ENCODE assay signal across 23 cellular contexts in genomic region chr9:35673998-35674361, GRCh38. TPM values are rescaled to one million over a fixed set of nuclear protein-coding genes. Genes with fewer than 3 reads are reported as not detected.
A peak's percentile ranks its signal among the peaks of the same experiment; 100 is the strongest.
DNase-seq lines count a peak whose midpoint lies in the region; ATAC-seq, FAIRE-seq and TF ChIP-seq lines count a peak whose summit lies in the region.
"Had no signal": no experiment of that assay in that cellular context is flagged by ENCODE, and none has a peak within 500 bp of the region (broad histone marks: within the 10 kb centered on the region; RNA-seq: fewer than 3 reads in every experiment).

No MANE protein-coding gene starts in this region.

- no peak for DNase-seq in HepG2 (ENCODE audit: low spot score)
- no peak for DNase-seq in right lobe of liver
- DNase-seq in bronchial epithelial cell (ENCODE audit: low read depth) = no peak
- no peak for DNase-seq in prostate gland (ENCODE audit: low spot score)
- DNase-seq in NCI-H446 (lab: John Stamatoyannopoulos, UW) = no peak
- DNase-seq in kidney = no peak
- DNase-seq: activated CD4-positive, alpha-beta T cell treated with anti-CD3 and anti-CD28 coated beads, Interleukin-2, amount 10 ng/mL, durations not matched to agents 7 days and 5 days; BE2C; DND-41; effector CD4-positive, alpha-beta T cell; erythroblast; NCI-H510A treated with DMSO at 0.1 percent for 48 hours; stimulated activated CD4-positive, alpha-beta T cell treated with anti-CD3 and anti-CD28 coated beads, Interleukin-1b, Interleukin-23, amount 100 ng/mL, for 48 hours; testis had no signal

- TF ChIP-seq CTCF in HepG2 (CRISPR knock-in tag; IDR thresholded peaks at IDR 0.05) (no peak; the same call in 1 of the 2 replicates), right lobe of liver (IDR thresholded peaks at IDR 0.05) (no peak), bronchial epithelial cell (IDR thresholded peaks at IDR 0.05; ENCODE audit: insufficient read depth, low read length, severe bottlenecking) (no peak), prostate gland (IDR thresholded peaks at IDR 0.05) (no peak), kidney (IDR thresholded peaks at IDR 0.05; ENCODE audit: borderline replicate concordance, extremely low read depth, insufficient read depth) (no peak)

- no peak overlapping the region for H3K27ac ChIP-seq in HepG2 (ENCODE audit: extremely low read length, insufficient read depth, low read length)
- H3K27ac ChIP-seq in right lobe of liver = no peak overlapping the region
- peak overlapping the region; percentile 56 for H3K27ac ChIP-seq in muscle layer of duodenum (ENCODE audit: low read length)
- H3K27ac ChIP-seq in stomach smooth muscle (ENCODE audit: low read length) = peak overlapping the region; percentile 58
- H3K27ac ChIP-seq in prostate gland = no peak overlapping the region
- H3K27ac ChIP-seq in kidney (ENCODE audit: low read depth in 2 of 2, low read length in 2 of 2) = no peak overlapping the region
- H3K27ac ChIP-seq: neural progenitor cell, testis, VCaP had no signal

- ATAC-seq in HepG2 (no peak), right lobe of liver (no peak)

- intact Hi-C loops in HepG2 (cut with micrococcal nuclease; ENCODE audit: unreplicated experiment) = no loop called here
- intact Hi-C loops in right lobe of liver (cut with DNase I) = no loop called here
- intact Hi-C loops in prostate gland (cut with DNase I) = no loop called here
- intact Hi-C loops in kidney (cut with DNase I) = no loop called here

- H3K4me3 ChIP-seq in HepG2 (replicated peaks in 1 of 3; ENCODE audit: insufficient read depth in 1 of 3, low read depth in 2 of 3, low read length in 3 of 3) (peak overlapping the region; percentile 27 to 73 (median 57)), right lobe of liver (no peak overlapping the region), bronchial epithelial cell (ENCODE audit: low read depth, low read length) (peak overlapping the region; percentile 23), muscle layer of duodenum (ENCODE audit: low read depth in 1 of 2, low read length in 2 of 2) (peak overlapping the region in 1 of 2 donors; percentile 37), stomach smooth muscle (ENCODE audit: low read length in 2 of 2) (peak overlapping the region in 1 of 2 donors; percentile 29), prostate gland (no peak overlapping the region), kidney (ENCODE audit: low read length in 2 of 2) (no peak overlapping the region)
- H3K4me3 ChIP-seq: neural progenitor cell, testis had no signal

- H3K79me2 ChIP-seq in HepG2 (ENCODE audit: insufficient read depth, low read length) = no peaks in the 10 kb centered on the region

- FAIRE-seq in HepG2 (lab: Jason Lieb, UNC) = no peak
- FAIRE-seq in bronchial epithelial cell (lab: Jason Lieb, UNC) = no peak
- FAIRE-seq in kidney (lab: Jason Lieb, UNC) = no peak
- FAIRE-seq: HTR-8/SVneo, small intestine, urothelium cell line had no signal

- POLR2A ChIA-PET in HepG2 (lab: Yijun Ruan, JAX) = interaction anchor here (0.8 to 1.5 kb wide), 4 partner anchors 9 to 23 kb away, joined by 3 to 6 read pairs (median 4); partner anchors contain the start of gene ARHGEF39

- 18% methylated on average over 2 of the region's 4 CpGs for WGBS in HepG2 (ENCODE audit: low lambda C conversion rate)
- no CpG with 5 or more reads among the region's 4 CpGs for WGBS in right lobe of liver (ENCODE audit: insufficient coverage, low coverage, low lambda C conversion rate, missing lambda C conversion rate)
- 71% methylated on average over 4 of the region's 4 CpGs for WGBS in prostate gland

- H4K20me1 ChIP-seq in HepG2 (ENCODE audit: insufficient read depth, low read length) = no peaks in the 10 kb centered on the region

- peaks cover 61% of the 10 kb centered on the region for H3K4me1 ChIP-seq in HepG2 (ENCODE audit: insufficient read depth, low read length)
- peaks cover 0 to 15% (median 4%) of the 10 kb centered on the region in 4 donors for H3K4me1 ChIP-seq in right lobe of liver
- H3K4me1 ChIP-seq in muscle layer of duodenum (ENCODE audit: control insufficient read depth in 1 of 2, insufficient read depth in 2 of 2, low read length in 2 of 2) = peaks cover 0 to 15% of the 10 kb centered on the region in 2 donors
- peaks cover 20% of the 10 kb centered on the region for H3K4me1 ChIP-seq in stomach smooth muscle (ENCODE audit: control insufficient read depth, insufficient read depth, low read length)
- no peaks in the 10 kb centered on the region for H3K4me1 ChIP-seq in prostate gland (replicated peaks)
- H3K4me1 ChIP-seq in kidney (ENCODE audit: control insufficient read depth in 1 of 2, insufficient read depth in 1 of 2, low read depth in 1 of 2, low read length in 2 of 2) = peaks cover 3 to 4% of the 10 kb centered on the region in 2 donors
- H3K4me1 ChIP-seq: BE2C had no signal

- no peaks in the 10 kb centered on the region for H3K36me3 ChIP-seq in HepG2 (replicated peaks in 1 of 2; ENCODE audit: control insufficient read depth in 1 of 2, insufficient read depth in 2 of 2, low read length in 2 of 2)
- no peaks in the 10 kb centered on the region for H3K36me3 ChIP-seq in right lobe of liver
- H3K36me3 ChIP-seq in bronchial epithelial cell (ENCODE audit: control insufficient read depth, insufficient read depth, low read length) = peaks cover 1% of the 10 kb centered on the region
- no peaks in the 10 kb centered on the region for H3K36me3 ChIP-seq in muscle layer of duodenum (ENCODE audit: control insufficient read depth in 1 of 2, insufficient read depth in 2 of 2, low read length in 2 of 2)
- H3K36me3 ChIP-seq in stomach smooth muscle (ENCODE audit: control insufficient read depth in 2 of 2, insufficient read depth in 2 of 2, low read length in 2 of 2) = no peaks in the 10 kb centered on the region
- H3K36me3 ChIP-seq in prostate gland = no peaks in the 10 kb centered on the region
- H3K36me3 ChIP-seq in kidney (ENCODE audit: control insufficient read depth in 1 of 2, insufficient read depth in 2 of 2, low read length in 2 of 2) = no peaks in the 10 kb centered on the region
- H3K36me3 ChIP-seq: BE2C, neural progenitor cell had no signal

- no TSS peak for BruUV-seq in HepG2 (replicated peaks; lab: Mats Ljungman, UMichigan)

- H3K9ac ChIP-seq in HepG2 (ENCODE audit: insufficient read depth, low read depth, low read length) (peak overlapping the region; percentile 40), stomach smooth muscle (ENCODE audit: low read length in 2 of 2) (no peak overlapping the region), kidney (ENCODE audit: low read length in 2 of 2) (no peak overlapping the region)
- H3K9ac ChIP-seq: neural progenitor cell had no signal

- CTCF ChIA-PET in HepG2 (lab: Yijun Ruan, JAX; ENCODE audit: low intra/inter-chr PET ratio, low total read pairs) = no interaction called here

- no peaks in the 10 kb centered on the region for H3K9me3 ChIP-seq in HepG2 (ENCODE audit: low read length)
- H3K9me3 ChIP-seq in right lobe of liver = no peaks in the 10 kb centered on the region
- no peaks in the 10 kb centered on the region for H3K9me3 ChIP-seq in muscle layer of duodenum (ENCODE audit: control insufficient read depth in 1 of 2, low read length in 2 of 2)
- no peaks in the 10 kb centered on the region for H3K9me3 ChIP-seq in stomach smooth muscle (ENCODE audit: control insufficient read depth in 2 of 2, low read length in 2 of 2)
- H3K9me3 ChIP-seq in prostate gland = no peaks in the 10 kb centered on the region
- H3K9me3 ChIP-seq in kidney (ENCODE audit: control insufficient read depth in 1 of 2, low read length in 2 of 2) = no peaks in the 10 kb centered on the region
- H3K9me3 ChIP-seq: BE2C, testis had no signal

- H3K27me3 ChIP-seq in HepG2 (ENCODE audit: control insufficient read depth in 1 of 2, insufficient read depth in 2 of 2, low read length in 2 of 2) (no peaks in the 10 kb centered on the region), right lobe of liver (peaks cover 0 to 9% of the 10 kb centered on the region in 2 donors), bronchial epithelial cell (ENCODE audit: control insufficient read depth, insufficient read depth, low read length) (no peaks in the 10 kb centered on the region), muscle layer of duodenum (ENCODE audit: low read depth, low read length) (peaks cover 4% of the 10 kb centered on the region), stomach smooth muscle (ENCODE audit: control insufficient read depth in 1 of 2, insufficient read depth in 2 of 2, low read length in 2 of 2) (no peaks in the 10 kb centered on the region), prostate gland (replicated peaks; ENCODE audit: insufficient read depth) (no peaks in the 10 kb centered on the region)
- H3K27me3 ChIP-seq: BE2C, testis had no signal

- peak overlapping the region; percentile 85 for H3K4me2 ChIP-seq in HepG2 (ENCODE audit: low read depth, low read length)
- H3K4me2 ChIP-seq: neural progenitor cell had no signal

- in situ Hi-C loops in HepG2 (cut with HindIII; ENCODE audit: extremely low pct_ligation_motif_present, low pct_unique_long_range_greater_than_20kb) = no loop called here

- TF ChIP-seq EP300 in HepG2 (IDR thresholded peaks at IDR 0.05; ENCODE audit: low read depth in 2 of 2, low read length in 2 of 2) = no peak
- TF ChIP-seq EP300 in HepG2 (CRISPR knock-in tag; IDR thresholded peaks at IDR 0.05; ENCODE audit: borderline replicate concordance) = no peak

- no peak for TF ChIP-seq POLR2A in HepG2 (IDR thresholded peaks at IDR 0.05; ENCODE audit: insufficient read depth in 1 of 2, low read depth in 2 of 2, low read length in 2 of 2)
- no peak for TF ChIP-seq POLR2A in right lobe of liver (IDR thresholded peaks at IDR 0.05)
- TF ChIP-seq POLR2A in prostate gland (IDR thresholded peaks at IDR 0.05) = no peak

- TF ChIP-seq RAD21 in HepG2 (CRISPR knock-in tag; IDR thresholded peaks at IDR 0.05) = no peak

- no peak overlapping the region for H2AFZ ChIP-seq in HepG2 (ENCODE audit: low read length)
- H2AFZ ChIP-seq: neural progenitor cell had no signal

RNA-seq across cellular contexts. Expression of gene CA9, which starts 0.3 kb away (rescaled TPM):
- 0.13 TPM in 1 of 2 replicates, not detected in the other for total RNA-seq in HepG2 (2016; rRNA removed; fragmentation: Illumina TruSeq; extraction: Trizol)
- not detected in 2 replicates for total RNA-seq in HepG2 (2016; cell fraction: cytosol; rRNA removed; fragmentation: Illumina TruSeq; extraction: Trizol; ENCODE audit: low read depth)
- total RNA-seq in HepG2 (2016; cell fraction: insoluble cytoplasmic fraction; rRNA removed; fragmentation: Illumina TruSeq; extraction: Trizol) = not detected in 2 replicates
- not detected in 2 replicates for total RNA-seq in HepG2 (2016; cell fraction: membrane; rRNA removed; fragmentation: Illumina TruSeq; extraction: Trizol)
- 0.75 TPM in 1 of 2 replicates, not detected in the other for total RNA-seq in HepG2 (2016; cell fraction: nucleus; rRNA removed; fragmentation: Illumina TruSeq; extraction: Trizol)
- polyA plus RNA-seq in HepG2 (2011; rRNA removed) = 118 and 152 TPM in 2 replicates
- polyA plus RNA-seq in HepG2 (2011; cell fraction: cytosol; rRNA removed) = 65.9 and 115 TPM in 2 replicates
- polyA plus RNA-seq in HepG2 (2011; cell fraction: nucleus; rRNA removed) = 71.7 and 92.6 TPM in 2 replicates
- 45.6 and 49.0 TPM in 2 replicates for polyA plus RNA-seq in HepG2 (2012)
- not detected in 2 replicates for polyA plus RNA-seq in HepG2 (2016; cell fraction: cytosol; fragmentation: Illumina TruSeq; extraction: Trizol; ENCODE audit: low read depth)
- polyA plus RNA-seq in HepG2 (2016; cell fraction: insoluble cytoplasmic fraction; fragmentation: Illumina TruSeq; extraction: Trizol; ENCODE audit: low read depth) = 0.45 TPM in 1 of 2 replicates, not detected in the other
- polyA plus RNA-seq in HepG2 (2016; cell fraction: membrane; fragmentation: Illumina TruSeq; extraction: Trizol; ENCODE audit: low read depth) = not detected in 2 replicates
- polyA plus RNA-seq in HepG2 (2016; cell fraction: nucleus; fragmentation: Illumina TruSeq; extraction: Trizol; ENCODE audit: insufficient read depth, low read depth) = 0.79 and 0.89 TPM in 2 replicates
- polyA minus RNA-seq in HepG2 (2011; rRNA and poly(A)+ RNA removed; ENCODE audit: low replicate concordance) = 31.3 and 95.8 TPM in 2 replicates
- 28.6 and 34.4 TPM in 2 replicates for polyA minus RNA-seq in HepG2 (2011; cell fraction: cytosol; rRNA and poly(A)+ RNA removed)
- 11.6 and 12.8 TPM in 2 replicates for polyA minus RNA-seq in HepG2 (2011; cell fraction: nucleus; rRNA and poly(A)+ RNA removed)
- total RNA-seq in right lobe of liver = 1 to 10 TPM in 1 of 6 experiments, under 1 TPM in 4, not detected in 1; 0.64 to 1.6 (median 0.93) TPM
- 3.2 and 28.5 TPM in 2 replicates for total RNA-seq in bronchial epithelial cell
- total RNA-seq in prostate gland = not detected
- total RNA-seq in kidney = 0.85 TPM
- 0.67 TPM for polyA plus RNA-seq in kidney (ENCODE audit: insufficient read depth, low read depth, low replicate concordance)
- total RNA-seq: cerebellum had no signal

RNA-seq across cellular contexts. Expression of gene ARHGEF39, which starts 9.0 kb away (rescaled TPM):
- total RNA-seq in HepG2 (2016; rRNA removed; fragmentation: Illumina TruSeq; extraction: Trizol) = 10.4 and 11.2 TPM in 2 replicates
- 3.5 and 4.4 TPM in 2 replicates for total RNA-seq in HepG2 (2016; cell fraction: cytosol; rRNA removed; fragmentation: Illumina TruSeq; extraction: Trizol; ENCODE audit: low read depth)
- total RNA-seq in HepG2 (2016; cell fraction: insoluble cytoplasmic fraction; rRNA removed; fragmentation: Illumina TruSeq; extraction: Trizol) = 9.7 and 11.9 TPM in 2 replicates
- 4.7 and 6.0 TPM in 2 replicates for total RNA-seq in HepG2 (2016; cell fraction: membrane; rRNA removed; fragmentation: Illumina TruSeq; extraction: Trizol)
- 8.4 and 9.2 TPM in 2 replicates for total RNA-seq in HepG2 (2016; cell fraction: nucleus; rRNA removed; fragmentation: Illumina TruSeq; extraction: Trizol)
- polyA plus RNA-seq in HepG2 (2011; rRNA removed) = 8.0 and 12.3 TPM in 2 replicates
- 5.4 and 7.1 TPM in 2 replicates for polyA plus RNA-seq in HepG2 (2011; cell fraction: cytosol; rRNA removed)
- 19.1 and 24.4 TPM in 2 replicates for polyA plus RNA-seq in HepG2 (2011; cell fraction: nucleus; rRNA removed)
- 3.1 and 6.1 TPM in 2 replicates for polyA plus RNA-seq in HepG2 (2012)
- polyA plus RNA-seq in HepG2 (2016; cell fraction: cytosol; fragmentation: Illumina TruSeq; extraction: Trizol; ENCODE audit: low read depth) = 1.8 and 2.1 TPM in 2 replicates
- polyA plus RNA-seq in HepG2 (2016; cell fraction: insoluble cytoplasmic fraction; fragmentation: Illumina TruSeq; extraction: Trizol; ENCODE audit: low read depth) = 12.7 and 16.4 TPM in 2 replicates
- polyA plus RNA-seq in HepG2 (2016; cell fraction: membrane; fragmentation: Illumina TruSeq; extraction: Trizol; ENCODE audit: low read depth) = 3.7 and 3.9 TPM in 2 replicates
- 32.0 and 32.6 TPM in 2 replicates for polyA plus RNA-seq in HepG2 (2016; cell fraction: nucleus; fragmentation: Illumina TruSeq; extraction: Trizol; ENCODE audit: insufficient read depth, low read depth)
- polyA minus RNA-seq in HepG2 (2011; rRNA and poly(A)+ RNA removed; ENCODE audit: low replicate concordance) = 20.2 and 52.2 TPM in 2 replicates
- polyA minus RNA-seq in HepG2 (2011; cell fraction: cytosol; rRNA and poly(A)+ RNA removed) = 3.9 and 6.0 TPM in 2 replicates
- polyA minus RNA-seq in HepG2 (2011; cell fraction: nucleus; rRNA and poly(A)+ RNA removed) = 11.6 and 15.7 TPM in 2 replicates
- 1 to 10 TPM in 1 of 6 experiments, under 1 TPM in 5; 0.11 to 3.6 (median 0.43) TPM for total RNA-seq in right lobe of liver
- total RNA-seq in bronchial epithelial cell = 0.13 and 0.79 TPM in 2 replicates
- total RNA-seq in prostate gland = 1 to 10 TPM; 1.1 to 1.8 TPM
- 0.72 TPM for total RNA-seq in kidney
- polyA plus RNA-seq in kidney (ENCODE audit: insufficient read depth, low read depth, low replicate concordance) = 0.17 TPM

RNA-seq across cellular contexts. Expression of gene TPM2, which starts 15.7 kb away (rescaled TPM):
- total RNA-seq in HepG2 (2016; rRNA removed; fragmentation: Illumina TruSeq; extraction: Trizol) (0.20 and 3.1 TPM in 2 replicates), right lobe of liver (10 to 100 TPM in 4 of 6 experiments, 1 to 10 TPM in 2; 4.7 to 23.3 (median 12.4) TPM), bronchial epithelial cell (46.1 and 57.7 TPM in 2 replicates), prostate gland (1,000 to 10,000 TPM; 1,037 to 1,042 TPM), kidney (218 TPM)
- total RNA-seq in HepG2 (2016; cell fraction: cytosol; rRNA removed; fragmentation: Illumina TruSeq; extraction: Trizol; ENCODE audit: low read depth) = 0.61 and 0.71 TPM in 2 replicates
- total RNA-seq in HepG2 (2016; cell fraction: insoluble cytoplasmic fraction; rRNA removed; fragmentation: Illumina TruSeq; extraction: Trizol) = 0.25 and 3.2 TPM in 2 replicates
- 0.28 and 0.31 TPM in 2 replicates for total RNA-seq in HepG2 (2016; cell fraction: membrane; rRNA removed; fragmentation: Illumina TruSeq; extraction: Trizol)
- total RNA-seq in HepG2 (2016; cell fraction: nucleus; rRNA removed; fragmentation: Illumina TruSeq; extraction: Trizol) = 2.5 and 3.7 TPM in 2 replicates
- polyA plus RNA-seq in HepG2 (2011; rRNA removed) (10.7 and 11.4 TPM in 2 replicates), kidney (ENCODE audit: insufficient read depth, low read depth, low replicate concordance) (287 TPM)
- polyA plus RNA-seq in HepG2 (2011; cell fraction: cytosol; rRNA removed) = 1.2 and 1.3 TPM in 2 replicates
- polyA plus RNA-seq in HepG2 (2011; cell fraction: nucleus; rRNA removed) = 178 and 189 TPM in 2 replicates
- polyA plus RNA-seq in HepG2 (2012) = 21.8 and 22.6 TPM in 2 replicates
- 0.17 and 0.26 TPM in 2 replicates for polyA plus RNA-seq in HepG2 (2016; cell fraction: cytosol; fragmentation: Illumina TruSeq; extraction: Trizol; ENCODE audit: low read depth)
- 0.66 TPM in 2 replicates for polyA plus RNA-seq in HepG2 (2016; cell fraction: insoluble cytoplasmic fraction; fragmentation: Illumina TruSeq; extraction: Trizol; ENCODE audit: low read depth)
- polyA plus RNA-seq in HepG2 (2016; cell fraction: membrane; fragmentation: Illumina TruSeq; extraction: Trizol; ENCODE audit: low read depth) = 0.22 and 0.23 TPM in 2 replicates
- 23.2 and 23.6 TPM in 2 replicates for polyA plus RNA-seq in HepG2 (2016; cell fraction: nucleus; fragmentation: Illumina TruSeq; extraction: Trizol; ENCODE audit: insufficient read depth, low read depth)
- 1.2 and 49.0 TPM in 2 replicates for polyA minus RNA-seq in HepG2 (2011; rRNA and poly(A)+ RNA removed; ENCODE audit: low replicate concordance)
- polyA minus RNA-seq in HepG2 (2011; cell fraction: cytosol; rRNA and poly(A)+ RNA removed) = 0.97 and 1.4 TPM in 2 replicates
- 8.1 and 10.1 TPM in 2 replicates for polyA minus RNA-seq in HepG2 (2011; cell fraction: nucleus; rRNA and poly(A)+ RNA removed)

RNA-seq across cellular contexts. Expression of gene CCDC107, which starts 15.9 kb away (rescaled TPM):
- 4.1 and 7.1 TPM in 2 replicates for total RNA-seq in HepG2 (2016; rRNA removed; fragmentation: Illumina TruSeq; extraction: Trizol)
- total RNA-seq in HepG2 (2016; cell fraction: cytosol; rRNA removed; fragmentation: Illumina TruSeq; extraction: Trizol; ENCODE audit: low read depth) = 13.2 and 13.3 TPM in 2 replicates
- 4.2 and 6.7 TPM in 2 replicates for total RNA-seq in HepG2 (2016; cell fraction: insoluble cytoplasmic fraction; rRNA removed; fragmentation: Illumina TruSeq; extraction: Trizol)
- 13.0 TPM in 2 replicates for total RNA-seq in HepG2 (2016; cell fraction: membrane; rRNA removed; fragmentation: Illumina TruSeq; extraction: Trizol)
- 5.3 and 6.1 TPM in 2 replicates for total RNA-seq in HepG2 (2016; cell fraction: nucleus; rRNA removed; fragmentation: Illumina TruSeq; extraction: Trizol)
- polyA plus RNA-seq in HepG2 (2011; rRNA removed) = 15.2 and 17.4 TPM in 2 replicates
- polyA plus RNA-seq in HepG2 (2011; cell fraction: cytosol; rRNA removed) = 15.9 and 16.7 TPM in 2 replicates
- 7.4 and 9.8 TPM in 2 replicates for polyA plus RNA-seq in HepG2 (2011; cell fraction: nucleus; rRNA removed)
- 8.7 and 10.5 TPM in 2 replicates for polyA plus RNA-seq in HepG2 (2012)
- 30.2 and 33.6 TPM in 2 replicates for polyA plus RNA-seq in HepG2 (2016; cell fraction: cytosol; fragmentation: Illumina TruSeq; extraction: Trizol; ENCODE audit: low read depth)
- 6.7 and 7.5 TPM in 2 replicates for polyA plus RNA-seq in HepG2 (2016; cell fraction: insoluble cytoplasmic fraction; fragmentation: Illumina TruSeq; extraction: Trizol; ENCODE audit: low read depth)
- polyA plus RNA-seq in HepG2 (2016; cell fraction: membrane; fragmentation: Illumina TruSeq; extraction: Trizol; ENCODE audit: low read depth) = 19.8 and 22.8 TPM in 2 replicates
- polyA plus RNA-seq in HepG2 (2016; cell fraction: nucleus; fragmentation: Illumina TruSeq; extraction: Trizol; ENCODE audit: insufficient read depth, low read depth) = 14.5 and 15.3 TPM in 2 replicates
- 3.4 and 5.3 TPM in 2 replicates for polyA minus RNA-seq in HepG2 (2011; rRNA and poly(A)+ RNA removed; ENCODE audit: low replicate concordance)
- 4.0 and 4.5 TPM in 2 replicates for polyA minus RNA-seq in HepG2 (2011; cell fraction: cytosol; rRNA and poly(A)+ RNA removed)
- polyA minus RNA-seq in HepG2 (2011; cell fraction: nucleus; rRNA and poly(A)+ RNA removed) = 4.4 and 4.8 TPM in 2 replicates
- 10 to 100 TPM; 10.0 to 24.2 (median 15.3) TPM for total RNA-seq in right lobe of liver
- total RNA-seq in bronchial epithelial cell = 11.4 and 13.7 TPM in 2 replicates
- total RNA-seq in prostate gland = 10 to 100 TPM; 22.8 to 26.2 TPM
- 26.8 TPM for total RNA-seq in kidney
- polyA plus RNA-seq in kidney (ENCODE audit: insufficient read depth, low read depth, low replicate concordance) = 52.3 TPM

RNA-seq across cellular contexts. Expression of gene RMRP, which starts 16.2 kb away (rescaled TPM):
- total RNA-seq in HepG2 (2016; rRNA removed; fragmentation: Illumina TruSeq; extraction: Trizol) (1,047 and 4,025 TPM in 2 replicates), right lobe of liver (over 10,000 TPM in 2 of 6 experiments, 1,000 to 10,000 TPM in 4; 1,534 to 17,791 (median 6,650) TPM), bronchial epithelial cell (15,881 and 37,648 TPM in 2 replicates), prostate gland (over 10,000 TPM in 1 of 2 donors, 1,000 to 10,000 TPM in 1; 1,879 to 13,864 TPM), kidney (36,256 TPM)
- total RNA-seq in HepG2 (2016; cell fraction: cytosol; rRNA removed; fragmentation: Illumina TruSeq; extraction: Trizol; ENCODE audit: low read depth) = 14,541 and 17,847 TPM in 2 replicates
- 1,278 and 4,694 TPM in 2 replicates for total RNA-seq in HepG2 (2016; cell fraction: insoluble cytoplasmic fraction; rRNA removed; fragmentation: Illumina TruSeq; extraction: Trizol)
- 1,777 and 1,949 TPM in 2 replicates for total RNA-seq in HepG2 (2016; cell fraction: membrane; rRNA removed; fragmentation: Illumina TruSeq; extraction: Trizol)
- 24,487 and 26,007 TPM in 2 replicates for total RNA-seq in HepG2 (2016; cell fraction: nucleus; rRNA removed; fragmentation: Illumina TruSeq; extraction: Trizol)
- polyA plus RNA-seq in HepG2 (2011; rRNA removed) (36.7 and 51.4 TPM in 2 replicates), kidney (ENCODE audit: insufficient read depth, low read depth, low replicate concordance) (not detected)
- polyA plus RNA-seq in HepG2 (2011; cell fraction: cytosol; rRNA removed) = 33.6 and 36.8 TPM in 2 replicates
- polyA plus RNA-seq in HepG2 (2011; cell fraction: nucleus; rRNA removed) = 3,177 and 3,657 TPM in 2 replicates
- 10.9 and 118 TPM in 2 replicates for polyA plus RNA-seq in HepG2 (2012)
- 4.5 TPM in 1 of 2 replicates, not detected in the other for polyA plus RNA-seq in HepG2 (2016; cell fraction: cytosol; fragmentation: Illumina TruSeq; extraction: Trizol; ENCODE audit: low read depth)
- not detected in 2 replicates for polyA plus RNA-seq in HepG2 (2016; cell fraction: insoluble cytoplasmic fraction; fragmentation: Illumina TruSeq; extraction: Trizol; ENCODE audit: low read depth)
- not detected in 2 replicates for polyA plus RNA-seq in HepG2 (2016; cell fraction: membrane; fragmentation: Illumina TruSeq; extraction: Trizol; ENCODE audit: low read depth)
- polyA plus RNA-seq in HepG2 (2016; cell fraction: nucleus; fragmentation: Illumina TruSeq; extraction: Trizol; ENCODE audit: insufficient read depth, low read depth) = not detected in 2 replicates
- polyA minus RNA-seq in HepG2 (2011; rRNA and poly(A)+ RNA removed; ENCODE audit: low replicate concordance) = 7,133 and 10,474 TPM in 2 replicates
- 10,046 and 14,120 TPM in 2 replicates for polyA minus RNA-seq in HepG2 (2011; cell fraction: cytosol; rRNA and poly(A)+ RNA removed)
- 104,669 and 122,700 TPM in 2 replicates for polyA minus RNA-seq in HepG2 (2011; cell fraction: nucleus; rRNA and poly(A)+ RNA removed)
- polyA plus RNA-seq: aorta had no signal

Comparison
In these comparisons a context has a peak if more than half of its experiments do, and no peak if none do; other contexts are left out.
1. H3K4me3 ChIP-seq: peak in HepG2 (3 of 3) and bronchial epithelial cell (single experiment); none in right lobe of liver (0 of 3), prostate gland (0 of 2) and kidney (0 of 2).
2. H3K27ac ChIP-seq: peak in muscle layer of duodenum (single experiment) and stomach smooth muscle (single experiment); none in HepG2 (single experiment), right lobe of liver (0 of 3), prostate gland (0 of 2) and kidney (0 of 2).